ENCODE assay signal across 15 cellular contexts in genomic region chr1:8389962-8390535, GRCh38.
A peak's percentile ranks its signal among the peaks of the same experiment; 100 is the strongest.
DNase-seq lines count a peak whose midpoint lies in the region; ATAC-seq and TF ChIP-seq lines count a peak whose summit lies in the region.
"Had no signal": no experiment of that assay in that cellular context is flagged by ENCODE, and none has a peak within 500 bp of the region (broad histone marks: within the 10 kb centered on the region; RNA-seq: fewer than 3 reads in every experiment).

No MANE protein-coding gene starts in this region.

- no peak overlapping the region for H3K4me3 Mint-ChIP-seq in WTC11
- H3K4me3 Mint-ChIP-seq in effector memory CD8-positive, alpha-beta T cell = no peak overlapping the region

- TF ChIP-seq CTCF in WTC11 (IDR thresholded peaks at IDR 0.05) = no peak

- H3K27ac Mint-ChIP-seq in WTC11 = peak overlapping the region; percentile 25
- H3K27ac Mint-ChIP-seq in effector memory CD8-positive, alpha-beta T cell = peak overlapping the region; percentile 41 to 66

- CTCF ChIA-PET in WTC11 (lab: Charles Lee) = no interaction called here

- ATAC-seq in WTC11 (no peak), HG03460 (IDR thresholded peaks at IDR 0.05; ENCODE audit: unreplicated experiment) (no peak), GM19452 (IDR thresholded peaks at IDR 0.05; ENCODE audit: unreplicated experiment) (no peak)
- no peak for ATAC-seq in effector memory CD8-positive, alpha-beta T cell (replicated peaks)
- ATAC-seq: mucosa of descending colon, Panc1 had no signal

- DNase-seq in activated naive CD4-positive, alpha-beta T cell treated with Interleukin-2 at 50 U/mL for 16 hours = peak; percentile 35
- no peak for DNase-seq in activated naive CD4-positive, alpha-beta T cell (lab: John Stamatoyannopoulos, UW)
- no peak for DNase-seq in WTC11 (ENCODE audit: low spot score)
- DNase-seq in effector memory CD8-positive, alpha-beta T cell = no peak
- DNase-seq in stimulated activated CD8-positive, alpha-beta memory T cell treated with anti-CD3 and anti-CD28 coated beads, Interleukin-4, amount 100 ng/mL, for 48 hours = peak; percentile 39
- DNase-seq in amygdala (lab: John Stamatoyannopoulos, UW) = no peak
- DNase-seq: GM23248, KG1, mucosa of descending colon, NCI-H1105, NCI-H82, SK-N-SH had no signal

- H3K36me3 Mint-ChIP-seq in WTC11 = peaks cover 3% of the 10 kb centered on the region; the same call in 1 of the 2 replicates
- H3K36me3 Mint-ChIP-seq in effector memory CD8-positive, alpha-beta T cell (ENCODE audit: insufficient read depth) = peaks cover 12% of the 10 kb centered on the region

- no peaks in the 10 kb centered on the region for H3K27me3 Mint-ChIP-seq in WTC11 (ENCODE audit: low read depth)
- H3K27me3 Mint-ChIP-seq in effector memory CD8-positive, alpha-beta T cell = no peaks in the 10 kb centered on the region

- no peaks in the 10 kb centered on the region for H3K9me3 Mint-ChIP-seq in WTC11
- no peaks in the 10 kb centered on the region for H3K9me3 Mint-ChIP-seq in effector memory CD8-positive, alpha-beta T cell

- POLR2A ChIA-PET in WTC11 (lab: Charles Lee) = no interaction called here

- H3K4me1 Mint-ChIP-seq in WTC11 = peaks cover 49% of the 10 kb centered on the region
- peaks cover 44 to 59% of the 10 kb centered on the region in 2 donors for H3K4me1 Mint-ChIP-seq in effector memory CD8-positive, alpha-beta T cell (ENCODE audit: low read depth in 2 of 2)

TF ChIP-seq in WTC11, 78 proteins besides CTCF, POLR2A, EP300 and RAD21:
- TF ChIP-seq ATF1 (CRISPR knock-in tag; IDR thresholded peaks at IDR 0.05) = no peak
- TF ChIP-seq HMGA2 (CRISPR knock-in tag; IDR thresholded peaks at IDR 0.05) = no peak
- no peak for TF ChIP-seq MAX (CRISPR knock-in tag; IDR thresholded peaks at IDR 0.05)
- no peak for TF ChIP-seq USF1 (CRISPR knock-in tag; IDR thresholded peaks at IDR 0.05)
- no peak for TF ChIP-seq FOXK1 (CRISPR knock-in tag; IDR thresholded peaks at IDR 0.05)
- no peak for TF ChIP-seq ZNF423 (CRISPR knock-in tag; IDR thresholded peaks at IDR 0.05)
- TF ChIP-seq ZMAT4 (CRISPR knock-in tag; IDR thresholded peaks at IDR 0.05) = no peak
- no peak for TF ChIP-seq MYBL2 (CRISPR knock-in tag; IDR thresholded peaks at IDR 0.05)

Comparison
In these comparisons a context has a peak if more than half of its experiments do, and no peak if none do; other contexts are left out.
1. DNase-seq: peak in activated naive CD4-positive, alpha-beta T cell treated with Interleukin-2 at 50 U/mL for 16 hours (single experiment) and stimulated activated CD8-positive, alpha-beta memory T cell treated with anti-CD3 and anti-CD28 coated beads, Interleukin-4, amount 100 ng/mL, for 48 hours (single experiment); none in activated naive CD4-positive, alpha-beta T cell (0 of 4), WTC11 (single experiment), effector memory CD8-positive, alpha-beta T cell (0 of 3) and amygdala (0 of 56).